Comparison of ENCODE assay signal across 10 cellular contexts in the genomic region with DNA sequence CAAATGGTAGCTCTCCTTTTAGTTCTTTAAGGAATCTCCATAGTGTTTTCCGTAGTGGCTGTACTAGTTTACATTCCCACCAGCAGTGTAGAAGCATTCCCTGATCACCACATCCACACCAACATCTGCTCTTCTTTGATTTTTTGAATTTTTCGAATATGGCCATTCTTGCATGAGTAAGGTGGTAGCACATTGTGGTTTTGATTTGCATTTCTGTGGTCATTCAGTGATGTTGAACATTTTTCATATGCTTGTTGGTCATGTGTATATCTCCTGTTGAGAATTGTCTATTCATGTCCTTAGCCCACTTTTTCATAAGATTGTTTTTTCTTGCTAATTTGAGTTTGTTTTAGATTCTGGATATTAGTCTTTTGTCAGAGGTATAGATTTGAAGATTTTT.
DNase-seq lines count a peak whose midpoint lies in the region; ATAC-seq lines count a peak whose summit lies in the region.
"Had no signal": no experiment of that assay in that cellular context is flagged by ENCODE, and none has a peak within 500 bp of the region (broad histone marks: within the 10 kb centered on the region; RNA-seq: fewer than 3 reads in every experiment).

No MANE protein-coding gene starts in this region.

- no peak for DNase-seq in activated T-cell treated with anti-CD3 and anti-CD28 coated beads, Interleukin-2, amount 50 U/mL, for 72 hours
- DNase-seq in activated T-cell treated with anti-CD3 and anti-CD28 coated beads, Interleukin-2, amount 50 U/mL, for 24 hours: no peak
- DNase-seq in RPMI7951 (ENCODE audit: low read depth) (peak; percentile 68), nucleus accumbens (lab: John Stamatoyannopoulos, UW) (no peak), Kasumi-1 (lab: John Stamatoyannopoulos, UW) (no peak), medulla oblongata (ENCODE audit: extremely low spot score) (no peak)
- no peak for DNase-seq in stimulated activated naive B cell treated with anti-CD40 and anti-IgM and Interleukin-4, amounts not matched to agents 10 μg/mL and 1 μg/mL and 100 μg/mL, for 72 hours
- DNase-seq: activated naive CD8-positive, alpha-beta T cell treated with anti-CD3 and anti-CD28 coated beads, Interleukin-2, amount 10 ng/mL, durations not matched to agents 7 days and 5 days; stimulated activated naive CD8-positive, alpha-beta T cell treated with anti-CD3 and anti-CD28 coated beads, Interleukin-15, Interleukin-2, amounts not matched to agents 100 U/mL and 50 U/mL, for 24 hours had no signal

- H3K4me1 Mint-ChIP-seq in activated T-cell treated with anti-CD3 and anti-CD28 coated beads, Interleukin-2, amount 50 U/mL, for 72 hours (ENCODE audit: low read depth): peaks cover 8% of the 10 kb centered on the region
- H3K4me1 Mint-ChIP-seq in activated T-cell treated with anti-CD3 and anti-CD28 coated beads, Interleukin-2, amount 50 U/mL, for 24 hours (ENCODE audit: low read depth): peaks cover 5% of the 10 kb centered on the region
- H3K4me1 Mint-ChIP-seq in stimulated activated naive B cell treated with anti-CD40 and anti-IgM and Interleukin-4, amounts not matched to agents 10 μg/mL and 1 μg/mL and 100 μg/mL, for 72 hours: peaks cover 9 to 10% of the 10 kb centered on the region in 2 donors

- no peak for ATAC-seq in activated T-cell treated with anti-CD3 and anti-CD28 coated beads, Interleukin-2, amount 50 U/mL, for 72 hours (replicated peaks in 1 of 2)
- ATAC-seq in HG02943 (IDR thresholded peaks at IDR 0.05; ENCODE audit: low read depth, unreplicated experiment): peak; percentile 95
- peak; percentile 38 to 56 for ATAC-seq in stimulated activated naive B cell treated with anti-CD40 and anti-IgM and Interleukin-4, amounts not matched to agents 10 μg/mL and 1 μg/mL and 100 μg/mL, for 72 hours (replicated peaks)
- ATAC-seq: stimulated activated naive CD8-positive, alpha-beta T cell treated with anti-CD3 and anti-CD28 coated beads, Interleukin-15, Interleukin-2, amounts not matched to agents 100 U/mL and 50 U/mL, for 24 hours had no signal

- peaks cover 8 to 10% of the 10 kb centered on the region in 2 donors for H3K36me3 Mint-ChIP-seq in activated T-cell treated with anti-CD3 and anti-CD28 coated beads, Interleukin-2, amount 50 U/mL, for 72 hours (ENCODE audit: insufficient read depth in 2 of 2)
- H3K36me3 Mint-ChIP-seq in activated T-cell treated with anti-CD3 and anti-CD28 coated beads, Interleukin-2, amount 50 U/mL, for 24 hours (ENCODE audit: low read depth): peaks cover 35% of the 10 kb centered on the region
- H3K36me3 Mint-ChIP-seq in stimulated activated naive B cell treated with anti-CD40 and anti-IgM and Interleukin-4, amounts not matched to agents 10 μg/mL and 1 μg/mL and 100 μg/mL, for 72 hours: peaks cover 55 to 60% of the 10 kb centered on the region in 2 donors

- no peaks in the 10 kb centered on the region for H3K27me3 Mint-ChIP-seq in activated T-cell treated with anti-CD3 and anti-CD28 coated beads, Interleukin-2, amount 50 U/mL, for 72 hours (ENCODE audit: low read depth)
- no peaks in the 10 kb centered on the region for H3K27me3 Mint-ChIP-seq in activated T-cell treated with anti-CD3 and anti-CD28 coated beads, Interleukin-2, amount 50 U/mL, for 24 hours
- peaks cover 0 to 11% of the 10 kb centered on the region in 2 donors for H3K27me3 Mint-ChIP-seq in stimulated activated naive B cell treated with anti-CD40 and anti-IgM and Interleukin-4, amounts not matched to agents 10 μg/mL and 1 μg/mL and 100 μg/mL, for 72 hours
- H3K27me3 Mint-ChIP-seq: activated naive CD8-positive, alpha-beta T cell treated with anti-CD3 and anti-CD28 coated beads, Interleukin-2, amount 10 ng/mL, durations not matched to agents 7 days and 5 days had no signal

- peak overlapping the region; percentile 8 for H3K27ac Mint-ChIP-seq in activated T-cell treated with anti-CD3 and anti-CD28 coated beads, Interleukin-2, amount 50 U/mL, for 72 hours
- H3K27ac Mint-ChIP-seq in activated T-cell treated with anti-CD3 and anti-CD28 coated beads, Interleukin-2, amount 50 U/mL, for 24 hours: no peak overlapping the region
- peak overlapping the region; percentile 9 for H3K27ac Mint-ChIP-seq in stimulated activated naive B cell treated with anti-CD40 and anti-IgM and Interleukin-4, amounts not matched to agents 10 μg/mL and 1 μg/mL and 100 μg/mL, for 72 hours
- H3K27ac Mint-ChIP-seq: activated naive CD8-positive, alpha-beta T cell treated with anti-CD3 and anti-CD28 coated beads, Interleukin-2, amount 10 ng/mL, durations not matched to agents 7 days and 5 days had no signal

- H3K4me3 Mint-ChIP-seq in activated T-cell treated with anti-CD3 and anti-CD28 coated beads, Interleukin-2, amount 50 U/mL, for 72 hours: no peak overlapping the region
- no peak overlapping the region for H3K4me3 Mint-ChIP-seq in activated T-cell treated with anti-CD3 and anti-CD28 coated beads, Interleukin-2, amount 50 U/mL, for 24 hours
- H3K4me3 Mint-ChIP-seq in stimulated activated naive B cell treated with anti-CD40 and anti-IgM and Interleukin-4, amounts not matched to agents 10 μg/mL and 1 μg/mL and 100 μg/mL, for 72 hours: no peak overlapping the region
- H3K4me3 Mint-ChIP-seq: activated naive CD8-positive, alpha-beta T cell treated with anti-CD3 and anti-CD28 coated beads, Interleukin-2, amount 10 ng/mL, durations not matched to agents 7 days and 5 days had no signal

- H3K9me3 Mint-ChIP-seq in activated T-cell treated with anti-CD3 and anti-CD28 coated beads, Interleukin-2, amount 50 U/mL, for 72 hours: peaks cover 6 to 7% of the 10 kb centered on the region in 2 donors
- peaks cover 16% of the 10 kb centered on the region for H3K9me3 Mint-ChIP-seq in activated T-cell treated with anti-CD3 and anti-CD28 coated beads, Interleukin-2, amount 50 U/mL, for 24 hours
- H3K9me3 Mint-ChIP-seq in stimulated activated naive B cell treated with anti-CD40 and anti-IgM and Interleukin-4, amounts not matched to agents 10 μg/mL and 1 μg/mL and 100 μg/mL, for 72 hours: peaks cover 9 to 17% of the 10 kb centered on the region in 2 donors

Comparison
In these comparisons a context has a peak if more than half of its experiments do, and no peak if none do; other contexts are left out.
1. ATAC-seq: peak in HG02943 (single experiment) and stimulated activated naive B cell treated with anti-CD40 and anti-IgM and Interleukin-4, amounts not matched to agents 10 μg/mL and 1 μg/mL and 100 μg/mL, for 72 hours (2 of 2); none in activated T-cell treated with anti-CD3 and anti-CD28 coated beads, Interleukin-2, amount 50 U/mL, for 72 hours (0 of 2).